In the genomic region with DNA sequence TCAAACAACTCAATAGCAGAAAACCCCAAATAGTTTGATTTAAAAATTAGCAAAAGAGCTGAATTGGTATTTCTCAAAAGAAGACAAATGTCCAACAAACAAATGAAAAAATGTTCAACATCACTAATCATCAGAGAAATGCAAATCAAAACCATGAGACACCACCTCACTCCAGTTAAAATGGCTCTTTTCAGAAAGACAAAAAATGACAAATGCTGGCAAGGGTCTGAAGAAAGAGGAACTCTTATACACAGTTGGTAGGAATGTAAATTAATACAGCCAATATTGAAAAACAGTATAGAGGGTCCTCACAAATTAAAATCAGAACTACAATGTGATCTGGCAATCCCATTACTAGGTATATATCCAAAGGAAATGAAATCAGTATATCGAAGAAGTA, we compare ENCODE assay signal across 30 cellular contexts.
"Had no signal": no experiment of that assay in that cellular context is flagged by ENCODE, and none has a peak within 500 bp of the region (broad histone marks: within the 10 kb centered on the region; RNA-seq: fewer than 3 reads in every experiment).

No MANE protein-coding gene starts in this region.

- DNase-seq: activated CD4-positive, alpha-beta T cell treated with anti-CD3 and anti-CD28 coated beads for 48 hours; activated CD4-positive, alpha-beta T cell treated with anti-CD3 and anti-CD28 coated beads, Interleukin-2, amount 50 U/mL, for 1 hour; activated CD4-positive, alpha-beta T cell treated with anti-CD3 and anti-CD28 coated beads, Interleukin-2, amount 50 U/mL, for 48 hours; activated CD8-positive, alpha-beta memory T cell treated with anti-CD3 and anti-CD28 coated beads for 24 hours; activated CD8-positive, alpha-beta T cell treated with anti-CD3 and anti-CD28 coated beads for 36 hours; activated effector memory CD4-positive, alpha-beta T cell treated with Interleukin-2 at 50 U/mL for 16 hours; activated gamma-delta T cell treated with Interleukin-2 at 50 U/mL for 16 hours; activated naive CD4-positive, alpha-beta T cell treated with anti-CD3 and anti-CD28 coated beads for 36 hours; activated naive CD8-positive, alpha-beta T cell treated with anti-CD3 and anti-CD28 coated beads for 36 hours; activated naive CD8-positive, alpha-beta T cell treated with anti-CD3 and anti-CD28 coated beads, Interleukin-2, amount 50 U/mL, for 24 hours; activated T-cell treated with anti-CD3 and anti-CD28 coated beads, Interleukin-2, amount 50 U/mL, for 4 hours; adrenal gland; amygdala; aorta; body of pancreas; caudate nucleus; cortex of kidney; dermis blood vessel endothelial cell; effector CD4-positive, alpha-beta T cell; effector memory CD8-positive, alpha-beta T cell; erythroblast; foreskin keratinocyte; gastrocnemius medialis; glutamatergic neuron; heart left ventricle; T-helper 1 cell; T-helper 2 cell had no signal

- H3K4me3 ChIP-seq: adrenal gland, body of pancreas, esophagus muscularis mucosa, gastrocnemius medialis, heart left ventricle had no signal

- H3K4me1 Mint-ChIP-seq: activated naive CD8-positive, alpha-beta T cell treated with anti-CD3 and anti-CD28 coated beads, Interleukin-2, amount 50 U/mL, for 24 hours; activated T-helper 17 cell treated with anti-CD3 and anti-CD28 coated beads, Interleukin-2, amount 50 U/mL, for 72 hours had no signal

- H3K27me3 Mint-ChIP-seq: activated CD8-positive, alpha-beta T cell treated with anti-CD3 and anti-CD28 coated beads for 36 hours; activated naive CD4-positive, alpha-beta T cell treated with anti-CD3 and anti-CD28 coated beads, Interleukin-2, amount 50 U/mL, for 24 hours; activated naive CD8-positive, alpha-beta T cell treated with anti-CD3 and anti-CD28 coated beads for 36 hours; activated naive CD8-positive, alpha-beta T cell treated with anti-CD3 and anti-CD28 coated beads, Interleukin-2, amount 50 U/mL, for 24 hours; activated T-helper 17 cell treated with anti-CD3 and anti-CD28 coated beads, Interleukin-2, amount 50 U/mL, for 72 hours; effector memory CD8-positive, alpha-beta T cell had no signal

- H3K27me3 ChIP-seq: adrenal gland, body of pancreas, esophagus muscularis mucosa, foreskin keratinocyte, gastrocnemius medialis, heart left ventricle had no signal

- ATAC-seq: activated CD8-positive, alpha-beta T cell treated with anti-CD3 and anti-CD28 coated beads for 36 hours; activated naive CD8-positive, alpha-beta T cell treated with anti-CD3 and anti-CD28 coated beads, Interleukin-2, amount 50 U/mL, for 24 hours; activated T-cell treated with anti-CD3 and anti-CD28 coated beads, Interleukin-2, amount 50 U/mL, for 4 hours; activated T-helper 17 cell treated with anti-CD3 and anti-CD28 coated beads, Interleukin-2, amount 50 U/mL, for 72 hours; body of pancreas; effector memory CD8-positive, alpha-beta T cell; foreskin keratinocyte; heart left ventricle had no signal

- H3K27ac Mint-ChIP-seq: activated CD8-positive, alpha-beta T cell treated with anti-CD3 and anti-CD28 coated beads for 36 hours; activated naive CD4-positive, alpha-beta T cell treated with anti-CD3 and anti-CD28 coated beads for 36 hours; activated naive CD4-positive, alpha-beta T cell treated with anti-CD3 and anti-CD28 coated beads, Interleukin-2, amount 50 U/mL, for 24 hours; activated naive CD8-positive, alpha-beta T cell treated with anti-CD3 and anti-CD28 coated beads for 36 hours; activated naive CD8-positive, alpha-beta T cell treated with anti-CD3 and anti-CD28 coated beads, Interleukin-2, amount 50 U/mL, for 24 hours; activated T-helper 17 cell treated with anti-CD3 and anti-CD28 coated beads, Interleukin-2, amount 50 U/mL, for 72 hours had no signal

- H3K36me3 ChIP-seq: adrenal gland, gastrocnemius medialis had no signal

- H3K9me3 ChIP-seq: adrenal gland, body of pancreas, esophagus muscularis mucosa, gastrocnemius medialis, heart left ventricle had no signal

- H3K9me3 Mint-ChIP-seq: activated CD8-positive, alpha-beta T cell treated with anti-CD3 and anti-CD28 coated beads for 36 hours; activated naive CD4-positive, alpha-beta T cell treated with anti-CD3 and anti-CD28 coated beads for 36 hours; activated naive CD8-positive, alpha-beta T cell treated with anti-CD3 and anti-CD28 coated beads for 36 hours; activated naive CD8-positive, alpha-beta T cell treated with anti-CD3 and anti-CD28 coated beads, Interleukin-2, amount 50 U/mL, for 24 hours; activated T-cell treated with anti-CD3 and anti-CD28 coated beads, Interleukin-2, amount 50 U/mL, for 4 hours; activated T-helper 17 cell treated with anti-CD3 and anti-CD28 coated beads, Interleukin-2, amount 50 U/mL, for 72 hours; effector memory CD8-positive, alpha-beta T cell had no signal

- H3K27ac ChIP-seq: adrenal gland, body of pancreas, esophagus muscularis mucosa, foreskin keratinocyte, heart left ventricle had no signal

- H3K4me3 Mint-ChIP-seq: activated CD8-positive, alpha-beta T cell treated with anti-CD3 and anti-CD28 coated beads for 36 hours; activated naive CD4-positive, alpha-beta T cell treated with anti-CD3 and anti-CD28 coated beads for 36 hours; activated naive CD4-positive, alpha-beta T cell treated with anti-CD3 and anti-CD28 coated beads, Interleukin-2, amount 50 U/mL, for 24 hours; activated naive CD8-positive, alpha-beta T cell treated with anti-CD3 and anti-CD28 coated beads for 36 hours; activated naive CD8-positive, alpha-beta T cell treated with anti-CD3 and anti-CD28 coated beads, Interleukin-2, amount 50 U/mL, for 24 hours; activated T-cell treated with anti-CD3 and anti-CD28 coated beads, Interleukin-2, amount 50 U/mL, for 4 hours; activated T-helper 17 cell treated with anti-CD3 and anti-CD28 coated beads, Interleukin-2, amount 50 U/mL, for 72 hours; effector memory CD8-positive, alpha-beta T cell had no signal

- H3K4me1 ChIP-seq: body of pancreas, foreskin keratinocyte had no signal
